Comparison of ENCODE assay signal across 1 cellular context in genomic region chr10:75402486-75403143, GRCh38.
TF ChIP-seq lines count a peak whose summit lies in the region.

No MANE protein-coding gene starts in this region.

TF ChIP-seq in HEK293, 187 proteins besides CTCF, POLR2A, EP300 and RAD21 (continued from another document and continues in another):
- TF ChIP-seq ZBTB10 (tag by site-specific recombination; IDR thresholded peaks at IDR 0.05), result peak; percentile 97
- peak; percentile 99 for TF ChIP-seq PATZ1 (tag by site-specific recombination; IDR thresholded peaks at IDR 0.05)
- TF ChIP-seq KLF9 (tag by site-specific recombination; IDR thresholded peaks at IDR 0.05; ENCODE audit: low read depth), result peak; percentile 63; the same call in 1 of the 2 replicates
- no peak for TF ChIP-seq ZNF777 (tag by site-specific recombination; IDR thresholded peaks at IDR 0.05; ENCODE audit: borderline replicate concordance)
- no peak for TF ChIP-seq ZNF561 (tag by site-specific recombination; IDR thresholded peaks at IDR 0.05; ENCODE audit: borderline replicate concordance)
- no peak for TF ChIP-seq ZNF416 (tag by site-specific recombination; IDR thresholded peaks at IDR 0.05)
- TF ChIP-seq GFI1B (tag by site-specific recombination; IDR thresholded peaks at IDR 0.05), result peak; percentile 99
- TF ChIP-seq ZNF701 (tag by site-specific recombination; IDR thresholded peaks at IDR 0.05), result peak; percentile 18; the same call in 1 of the 2 replicates
- peak; percentile 91 for TF ChIP-seq BCL11B (tag by site-specific recombination; IDR thresholded peaks at IDR 0.05; ENCODE audit: low read depth)
- peak; percentile 95 for TF ChIP-seq ZBTB8A (tag by site-specific recombination; IDR thresholded peaks at IDR 0.05)
- no peak for TF ChIP-seq ATF2 (tag by site-specific recombination; IDR thresholded peaks at IDR 0.05; ENCODE audit: low read depth)
- peak; percentile 63 for TF ChIP-seq PRDM6 (tag by site-specific recombination; IDR thresholded peaks at IDR 0.05)
- peak; percentile 100 for TF ChIP-seq IKZF3 (tag by site-specific recombination; IDR thresholded peaks at IDR 0.05)
- TF ChIP-seq ZNF645 (tag by site-specific recombination; IDR thresholded peaks at IDR 0.05), result no peak
- peak; percentile 54; the same call in 1 of the 2 replicates for TF ChIP-seq ZBTB21 (tag by site-specific recombination; IDR thresholded peaks at IDR 0.05)
- 0 out of 2 replicates have a peak, but pooled peaks have one; percentile 15 for TF ChIP-seq ZNF76 (tag by site-specific recombination; IDR thresholded peaks at IDR 0.05; ENCODE audit: borderline replicate concordance, low read depth)
- TF ChIP-seq ZNF580 (tag by site-specific recombination; IDR thresholded peaks at IDR 0.05), result peak; percentile 88
- TF ChIP-seq KLF8 (tag by site-specific recombination; IDR thresholded peaks at IDR 0.05), result peak; percentile 91
- no peak for TF ChIP-seq ZNF560 (tag by site-specific recombination; IDR thresholded peaks at IDR 0.05; ENCODE audit: borderline replicate concordance)
- peak; percentile 76 for TF ChIP-seq SP3 (tag by site-specific recombination; IDR thresholded peaks at IDR 0.05)
- no peak for TF ChIP-seq ZNF654 (tag by site-specific recombination; IDR thresholded peaks at IDR 0.05; ENCODE audit: low read depth)
- peak; percentile 99 for TF ChIP-seq ZNF398 (tag by site-specific recombination; IDR thresholded peaks at IDR 0.05)
- peak; percentile 71; the same call in 1 of the 2 replicates for TF ChIP-seq ZNF10 (tag by site-specific recombination; IDR thresholded peaks at IDR 0.05)
- peak; percentile 37; the same call in 1 of the 2 replicates for TF ChIP-seq ZBTB11 (tag by site-specific recombination; conservative IDR thresholded peaks at IDR 0.05; ENCODE audit: low read depth)
- TF ChIP-seq SP7 (tag by site-specific recombination; IDR thresholded peaks at IDR 0.05), result peak; percentile 97
- peak; percentile 69 for TF ChIP-seq ZNF692 (tag by site-specific recombination; IDR thresholded peaks at IDR 0.05)
- peak; percentile 52 for TF ChIP-seq ZNF639 (tag by site-specific recombination; IDR thresholded peaks at IDR 0.05)
- no peak for TF ChIP-seq SCRT1 (tag by site-specific recombination; IDR thresholded peaks at IDR 0.05; ENCODE audit: borderline replicate concordance)
- TF ChIP-seq ZNF423 (tag by site-specific recombination; IDR thresholded peaks at IDR 0.05), result peak; percentile 80; the same call in 1 of the 2 replicates
- TF ChIP-seq ZNF184 (tag by site-specific recombination; IDR thresholded peaks at IDR 0.05), result no peak
- no peak for TF ChIP-seq ZNF623 (tag by site-specific recombination; IDR thresholded peaks at IDR 0.05)
- peak; percentile 31; the same call in 1 of the 2 replicates for TF ChIP-seq ZNF239 (tag by site-specific recombination; IDR thresholded peaks at IDR 0.05)
- 0 out of 2 replicates have a peak, but pooled peaks have one; percentile 20 for TF ChIP-seq ZSCAN5A (tag by site-specific recombination; IDR thresholded peaks at IDR 0.05)
- TF ChIP-seq AEBP2 (tag by site-specific recombination; IDR thresholded peaks at IDR 0.05; ENCODE audit: borderline replicate concordance), result no peak
